In the genomic region with DNA sequence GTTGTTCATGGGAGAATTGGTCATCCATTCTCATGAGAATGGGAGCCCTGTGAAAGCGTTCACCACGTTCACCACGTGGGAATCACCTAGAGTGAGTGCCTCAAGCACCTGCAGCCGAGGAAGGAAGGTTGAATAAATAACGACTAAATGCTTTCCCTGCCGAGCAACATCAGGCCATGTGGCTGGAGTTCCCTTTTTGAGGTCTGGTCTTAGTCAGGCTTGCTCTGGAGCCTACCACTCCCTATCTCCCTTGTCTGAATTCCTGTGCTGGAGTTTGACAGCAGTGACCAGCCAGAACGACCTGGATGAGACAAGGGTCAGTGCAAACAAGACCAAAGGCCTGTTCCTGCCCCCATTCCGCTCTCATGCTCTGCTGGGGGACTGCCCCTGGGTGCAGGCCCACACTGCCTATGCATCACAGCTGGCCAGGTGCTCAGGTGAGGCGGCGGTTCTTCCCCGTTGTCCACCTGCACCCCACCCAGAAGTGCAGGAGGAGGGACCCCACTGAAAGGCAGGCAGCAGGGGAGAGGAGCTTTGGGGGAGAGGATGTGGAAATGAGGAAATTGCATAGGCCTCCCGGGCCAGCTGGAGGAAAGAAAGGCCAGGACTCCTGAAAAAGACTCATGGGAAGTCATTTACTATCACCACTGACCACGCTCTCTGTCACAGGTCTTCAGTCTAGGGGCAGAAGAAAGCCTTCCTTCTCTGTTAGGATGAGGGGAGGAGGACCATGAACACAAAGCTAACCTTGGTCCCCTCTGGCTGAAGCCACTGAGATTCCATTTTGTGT, we compare ENCODE assay signal across 18 cellular contexts.
DNase-seq lines count a peak whose midpoint lies in the region; TF ChIP-seq lines count a peak whose summit lies in the region.
"Had no signal": no experiment of that assay in that cellular context is flagged by ENCODE, and none has a peak within 500 bp of the region (broad histone marks: within the 10 kb centered on the region; RNA-seq: fewer than 3 reads in every experiment).

No MANE protein-coding gene starts in this region.

- POLR2A ChIA-PET in GM10248 (lab: Yijun Ruan, JAX): no interaction called here

- DNase-seq in HL-60 (ENCODE audit: low read depth in 1 of 2, low spot score in 1 of 2) (peak; percentile 31 to 83), SKM-1 treated with dmso at 0.1 percent for 144 hours (lab: John Stamatoyannopoulos, UW; ENCODE audit: unreplicated experiment) (peak; percentile 76), islet precursor cell (peak; percentile 66), DMS53 treated with DMSO at 0.1 percent for 48 hours (lab: John Stamatoyannopoulos, UW; ENCODE audit: unreplicated experiment) (no peak), NCI-H1436 treated with DMSO at 0.1 percent for 48 hours (lab: John Stamatoyannopoulos, UW) (no peak), GM10248 (ENCODE audit: extremely low spot score) (no peak), RPMI8226 (no peak)
- DNase-seq: activated naive CD4-positive, alpha-beta T cell; brain microvascular endothelial cell; gastrocnemius medialis; kidney; NCI-H526; SHP77 treated with DMSO at 0.1 percent for 48 hours; stimulated activated CD4-positive, alpha-beta T cell treated with anti-CD3 and anti-CD28 coated beads, Interleukin-4, amount 100 ng/mL, for 24 hours had no signal

- H3K27me3 ChIP-seq in HL-60 (ENCODE audit: insufficient read depth, poor library complexity, severe bottlenecking): no peaks in the 10 kb centered on the region
- H3K27me3 ChIP-seq in subcutaneous abdominal adipose tissue (ENCODE audit: control insufficient read depth in 5 of 5, insufficient read depth in 4 of 5, low read length in 5 of 5): no peaks in the 10 kb centered on the region
- H3K27me3 ChIP-seq: brain microvascular endothelial cell, gastrocnemius medialis had no signal

- peak overlapping the region; percentile 83 for H3K27ac ChIP-seq in HL-60 (replicated peaks)
- H3K27ac ChIP-seq in subcutaneous abdominal adipose tissue (ENCODE audit: low read depth, low read length): peak overlapping the region; percentile 10
- H3K27ac ChIP-seq: brain microvascular endothelial cell, C4-2B, prostate gland, VCaP had no signal

- no peaks in the 10 kb centered on the region for H3K9me3 ChIP-seq in subcutaneous abdominal adipose tissue (ENCODE audit: control insufficient read depth in 5 of 5, low read length in 5 of 5)
- H3K9me3 ChIP-seq: gastrocnemius medialis, prostate gland had no signal

- peaks cover 7 to 64% (median 33%) of the 10 kb centered on the region in 5 donors for H3K4me1 ChIP-seq in subcutaneous abdominal adipose tissue (ENCODE audit: control insufficient read depth in 5 of 5, insufficient read depth in 5 of 5, low read length in 5 of 5)
- H3K4me1 ChIP-seq: gastrocnemius medialis, prostate gland had no signal

- no peak overlapping the region for H3K4me3 ChIP-seq in HL-60 (replicated peaks; ENCODE audit: insufficient read depth, low read length)
- no peak overlapping the region for H3K4me3 ChIP-seq in subcutaneous abdominal adipose tissue (ENCODE audit: low read depth in 1 of 5, low read length in 5 of 5)
- H3K4me3 ChIP-seq: gastrocnemius medialis, prostate gland had no signal

- TF ChIP-seq CTCF in HL-60 (IDR thresholded peaks at IDR 0.05; ENCODE audit: insufficient read depth, low read length): no peak
- TF ChIP-seq CTCF in GM10248 (IDR thresholded peaks at IDR 0.05; ENCODE audit: control extremely low read depth, extremely low read depth, low read depth, missing control alignments): no peak

- H3K9ac ChIP-seq in subcutaneous abdominal adipose tissue (ENCODE audit: low read length in 5 of 5): no peak overlapping the region

- H3K36me3 ChIP-seq in subcutaneous abdominal adipose tissue (ENCODE audit: control insufficient read depth in 5 of 5, insufficient read depth in 5 of 5, low read length in 5 of 5): no peaks in the 10 kb centered on the region
- H3K36me3 ChIP-seq: brain microvascular endothelial cell, gastrocnemius medialis, prostate gland had no signal

- CTCF ChIA-PET in GM10248 (lab: Yijun Ruan, JAX): interaction anchor here (0.8 to 1.8 kb wide), 5 partner anchors 10 to 94 kb away, joined by 3 to 7 read pairs (median 4); no protein-coding TSS in a partner anchor

Comparison
In these comparisons a context has a peak if more than half of its experiments do, and no peak if none do; other contexts are left out.
1. DNase-seq: peak in HL-60 (2 of 2), SKM-1 treated with dmso at 0.1 percent for 144 hours (single experiment) and islet precursor cell (single experiment); none in DMS53 treated with DMSO at 0.1 percent for 48 hours (single experiment), NCI-H1436 treated with DMSO at 0.1 percent for 48 hours (single experiment), GM10248 (single experiment) and RPMI8226 (single experiment).